ENCODE assay signal across 13 cellular contexts in genomic region chr12:104738371-104738710, GRCh38.
DNase-seq lines count a peak whose midpoint lies in the region; ATAC-seq and TF ChIP-seq lines count a peak whose summit lies in the region.
"Had no signal": no experiment of that assay in that cellular context is flagged by ENCODE, and none has a peak within 500 bp of the region (broad histone marks: within the 10 kb centered on the region; RNA-seq: fewer than 3 reads in every experiment).

No MANE protein-coding gene starts in this region.

- WGBS in mammary epithelial cell (ENCODE audit: low coverage, missing lambda C conversion rate) = 48% methylated on average over 4 of the region's 6 CpGs
- WGBS in mesenchymal stem cell = 97% methylated on average over 4 of the region's 6 CpGs

- no peaks in the 10 kb centered on the region for H3K36me3 ChIP-seq in mammary epithelial cell (ENCODE audit: insufficient read depth, low read length)
- H3K36me3 ChIP-seq in mesenchymal stem cell (ENCODE audit: control insufficient read depth in 1 of 2, insufficient read depth in 2 of 2, low read depth in 1 of 2, low read length in 2 of 2) = no peaks in the 10 kb centered on the region
- H3K36me3 ChIP-seq: Peyer's patch, sigmoid colon had no signal

- no peaks in the 10 kb centered on the region for H3K9me3 ChIP-seq in mammary epithelial cell (replicated peaks; ENCODE audit: insufficient read depth, low read length)
- no peaks in the 10 kb centered on the region for H3K9me3 ChIP-seq in mesenchymal stem cell (ENCODE audit: control insufficient read depth, low read length)
- H3K9me3 ChIP-seq: Peyer's patch, sigmoid colon had no signal

- dilution Hi-C loops in mammary epithelial cell (cut with HindIII; ENCODE audit: low sequenced_read_pairs) = no loop called here

- H3K4me1 ChIP-seq in mammary epithelial cell (ENCODE audit: insufficient read depth, low read length) = peaks cover 11% of the 10 kb centered on the region
- peaks cover 10% of the 10 kb centered on the region for H3K4me1 ChIP-seq in mesenchymal stem cell (ENCODE audit: control insufficient read depth, insufficient read depth, low read depth, low read length)

- H3K4me2 ChIP-seq in mammary epithelial cell (ENCODE audit: insufficient read depth, low read depth, low read length) (peak overlapping the region; percentile 6), mesenchymal stem cell (ENCODE audit: low read length, poor library complexity, severe bottlenecking) (no peak overlapping the region)

- CTCF ChIA-PET in mammary epithelial cell (lab: Charles Lee; ENCODE audit: low non-redundant PET) = no interaction called here

- H2BK15ac ChIP-seq in mesenchymal stem cell (ENCODE audit: low read depth, poor library complexity, severe bottlenecking) = no peak overlapping the region

- no peak overlapping the region for H2AK5ac ChIP-seq in mesenchymal stem cell (ENCODE audit: low read length, severe bottlenecking)

- TF ChIP-seq CTCF in mammary epithelial cell (conservative IDR thresholded peaks at IDR 0.05 in 1 of 2, IDR thresholded peaks at IDR 0.05 in 1 of 2; ENCODE audit: extremely low read depth in 1 of 2, insufficient read depth in 1 of 2, low read depth in 1 of 2, low read length in 2 of 2) (no peak), nephron progenitor cell (IDR thresholded peaks at IDR 0.05) (no peak)

- H3K4me1 Mint-ChIP-seq in nephron progenitor cell = peaks cover 87% of the 10 kb centered on the region

- in situ Hi-C loops in mammary epithelial cell (cut with MboI; ENCODE audit: low sequenced_read_pairs in 2 of 2) = no loop called here

- no peak overlapping the region for H3K14ac ChIP-seq in mesenchymal stem cell (ENCODE audit: low read length in 2 of 2)

- H3K27me3 ChIP-seq in mammary epithelial cell (ENCODE audit: insufficient read depth, low read length) (no peaks in the 10 kb centered on the region), mesenchymal stem cell (ENCODE audit: control insufficient read depth in 1 of 2, insufficient read depth in 1 of 2, low read length in 2 of 2) (peaks cover 0 to 17% of the 10 kb centered on the region in 2 experiments)
- H3K27me3 ChIP-seq: Peyer's patch, sigmoid colon had no signal

- no peak overlapping the region for H2BK12ac ChIP-seq in mesenchymal stem cell (ENCODE audit: low read length in 2 of 2)

- no peak overlapping the region for H3K4me3 ChIP-seq in mammary epithelial cell (replicated peaks in 1 of 3; ENCODE audit: insufficient read depth in 1 of 3, low read depth in 2 of 3, low read length in 3 of 3)
- no peak overlapping the region for H3K4me3 ChIP-seq in mesenchymal stem cell (ENCODE audit: insufficient read depth in 1 of 2, low read depth in 1 of 2, low read length in 2 of 2)
- H3K4me3 ChIP-seq: lung, Peyer's patch, sigmoid colon had no signal

- H3K36me3 Mint-ChIP-seq in nephron progenitor cell (ENCODE audit: low read depth) = no peaks in the 10 kb centered on the region

- no peaks in the 10 kb centered on the region for H3K79me2 ChIP-seq in mammary epithelial cell (ENCODE audit: insufficient read depth, low read length)

- no TSS peak for BruUV-seq in mammary epithelial cell (replicated peaks; lab: Mats Ljungman, UMichigan)

- peak; percentile 45 for DNase-seq in COLO668 (lab: John Stamatoyannopoulos, UW; ENCODE audit: unreplicated experiment)
- peak; percentile 23 to 43 for DNase-seq in NCI-H187 (lab: John Stamatoyannopoulos, UW)
- DNase-seq in mammary epithelial cell = peak; percentile 73
- DNase-seq in nephron progenitor cell = no peak
- no peak for DNase-seq in effector CD8-positive, alpha-beta T cell (lab: John Stamatoyannopoulos, UW)
- no peak for DNase-seq in posterior cingulate gyrus
- no peak for DNase-seq in mesenchymal stem cell
- DNase-seq: activated gamma-delta T cell, NCI-H1105, Peyer's patch, sigmoid colon had no signal

- H3K4me3 Mint-ChIP-seq in nephron progenitor cell = peak overlapping the region; percentile 55

- H3K27me3 Mint-ChIP-seq in nephron progenitor cell (ENCODE audit: low read depth, poor library complexity) = peaks cover 3% of the 10 kb centered on the region

- no peak overlapping the region for H3K9ac ChIP-seq in mammary epithelial cell (ENCODE audit: insufficient read depth, low read length)
- no peak overlapping the region for H3K9ac ChIP-seq in mesenchymal stem cell (ENCODE audit: low read length)

- H2AFZ ChIP-seq in mammary epithelial cell (ENCODE audit: low read depth, low read length) = peak overlapping the region; percentile 6
- H2AFZ ChIP-seq in mesenchymal stem cell (ENCODE audit: low read depth, low read length) = no peak overlapping the region

- no peak overlapping the region for H3K27ac ChIP-seq in mammary epithelial cell (ENCODE audit: insufficient read depth, low read depth, low read length)
- H3K27ac ChIP-seq in mesenchymal stem cell (ENCODE audit: low read length, poor library complexity, severe bottlenecking) = no peak overlapping the region
- H3K27ac ChIP-seq: sigmoid colon had no signal

- intact Hi-C loops in mammary epithelial cell (cut with micrococcal nuclease) = loop anchor here (5.0 to 10.0 kb wide), 2 partner anchors 139 to 354 kb away; no protein-coding TSS in a partner anchor
- intact Hi-C loops in posterior cingulate gyrus (cut with DNase I) = no loop called here

- H4K91ac ChIP-seq in mesenchymal stem cell (ENCODE audit: low read length) = no peak overlapping the region

- H2BK120ac ChIP-seq in mesenchymal stem cell (ENCODE audit: low read depth, low read length) = no peak overlapping the region

- H2BK5ac ChIP-seq in mesenchymal stem cell (ENCODE audit: low read depth, low read length, poor library complexity, severe bottlenecking) = no peak overlapping the region

- no peaks in the 10 kb centered on the region for H3K79me1 ChIP-seq in mesenchymal stem cell (replicated peaks; ENCODE audit: low read length, poor library complexity, severe bottlenecking)

- peak overlapping the region; percentile 98 for H3K27ac Mint-ChIP-seq in nephron progenitor cell

- H3K18ac ChIP-seq in mesenchymal stem cell (ENCODE audit: low read depth in 1 of 2, low read length in 2 of 2) = no peak overlapping the region

- no peaks in the 10 kb centered on the region for H3K9me3 Mint-ChIP-seq in nephron progenitor cell

- no peak overlapping the region for H4K8ac ChIP-seq in mesenchymal stem cell (ENCODE audit: low read length)

- H3K23ac ChIP-seq in mesenchymal stem cell (ENCODE audit: low read length in 2 of 2) = no peak overlapping the region

- H3K4ac ChIP-seq in mesenchymal stem cell (ENCODE audit: low read depth in 1 of 2, low read length in 2 of 2) = no peak overlapping the region

- H4K20me1 ChIP-seq in mammary epithelial cell (ENCODE audit: insufficient read depth, low read length) = no peaks in the 10 kb centered on the region

- ATAC-seq in HG02884 (IDR thresholded peaks at IDR 0.05; ENCODE audit: unreplicated experiment) = no peak

Comparison
In these comparisons a context has a peak if more than half of its experiments do, and no peak if none do; other contexts are left out.
1. DNase-seq: peak in COLO668 (single experiment), NCI-H187 (2 of 2) and mammary epithelial cell (single experiment); none in nephron progenitor cell (single experiment), effector CD8-positive, alpha-beta T cell (single experiment), posterior cingulate gyrus (0 of 10) and mesenchymal stem cell (single experiment).